ENCODE assay signal across 13 cellular contexts in the genomic region with DNA sequence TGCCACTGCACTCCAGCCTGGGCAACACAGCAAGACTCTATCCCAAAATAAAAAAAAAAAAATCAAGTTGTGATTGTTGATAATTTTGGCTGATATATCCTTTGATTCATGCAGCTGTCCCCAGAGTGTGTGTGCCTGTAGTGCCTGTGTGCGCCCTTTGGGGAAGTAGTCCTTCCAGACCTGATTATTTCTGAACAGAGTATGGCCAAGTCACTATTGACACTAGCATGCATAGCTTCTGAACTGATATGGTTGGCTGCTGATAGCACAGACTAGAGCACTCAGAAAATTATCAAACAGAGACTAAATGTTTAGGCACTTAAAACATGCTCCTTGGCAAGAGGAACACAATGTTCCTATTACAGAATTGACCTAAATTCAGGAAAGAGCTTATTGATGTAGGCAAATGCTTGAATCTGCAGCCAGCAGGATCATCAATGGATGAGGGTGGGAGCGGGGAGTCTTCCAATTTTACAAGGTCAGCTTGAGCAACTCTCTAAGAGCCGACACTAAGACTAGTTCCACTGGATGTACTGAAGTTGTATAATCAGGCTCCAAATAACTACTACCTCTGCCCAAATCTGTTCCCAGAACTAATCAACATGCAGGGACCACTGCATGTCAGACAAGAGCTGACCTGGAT.
"Had no signal": no experiment of that assay in that cellular context is flagged by ENCODE, and none has a peak within 500 bp of the region (broad histone marks: within the 10 kb centered on the region; RNA-seq: fewer than 3 reads in every experiment).

No MANE protein-coding gene starts in this region.

- H3K27me3 ChIP-seq: colonic mucosa, heart right ventricle, left lung, right lobe of liver, spleen had no signal

- H3K27me3 Mint-ChIP-seq: activated B cell treated with CpG ODN at 0.5 μM for 24 hours had no signal

- ATAC-seq: psoas muscle had no signal

- H3K4me3 Mint-ChIP-seq: activated B cell treated with CpG ODN at 0.5 μM for 24 hours had no signal

- H3K4me3 ChIP-seq: colonic mucosa, heart right ventricle, left lung, psoas muscle, right lobe of liver, spleen had no signal

- H3K27ac Mint-ChIP-seq: activated B cell treated with CpG ODN at 0.5 μM for 24 hours had no signal

- H3K4me1 Mint-ChIP-seq: activated B cell treated with CpG ODN at 0.5 μM for 24 hours had no signal

- DNase-seq: activated B cell treated with CpG ODN at 0.5 μM for 24 hours; activated CD4-positive, alpha-beta T cell treated with anti-CD3 and anti-CD28 coated beads, Interleukin-2, amount 50 U/mL, for 4 hours; colonic mucosa; effector memory CD4-positive, alpha-beta T cell; heart right ventricle; islet precursor cell; left lung; mesenchymal stem cell; psoas muscle; right lobe of liver; spleen; stimulated activated CD4-positive, alpha-beta T cell treated with anti-CD3 and anti-CD28 coated beads, Interleukin-1b, Interleukin-23, amount 100 ng/mL, for 48 hours; stimulated activated naive CD4-positive, alpha-beta T cell treated with Interleukin-2 at 50 U/mL for 16 hours had no signal

- H3K9me3 Mint-ChIP-seq: activated B cell treated with CpG ODN at 0.5 μM for 24 hours had no signal

- H3K4me1 ChIP-seq: colonic mucosa had no signal

- H3K27ac ChIP-seq: colonic mucosa, left lung, psoas muscle, spleen had no signal

- H3K9me3 ChIP-seq: colonic mucosa, heart right ventricle, left lung, psoas muscle, right lobe of liver, spleen had no signal
